Comparison of ENCODE assay signal across 8 cellular contexts in genomic region chr15:66496951-66497501, GRCh38. TPM values are rescaled to one million over a fixed set of nuclear protein-coding genes. Genes with fewer than 3 reads are reported as not detected.
DNase-seq lines count a peak whose midpoint lies in the region; ATAC-seq and TF ChIP-seq lines count a peak whose summit lies in the region.

No MANE protein-coding gene starts in this region.

- H3K27ac ChIP-seq in H9 (ENCODE audit: insufficient read length, low read depth, low read length) (peak overlapping the region; percentile 90), Panc1 (ENCODE audit: low read length) (peak overlapping the region; percentile 93), endodermal cell (ENCODE audit: low read depth, low read length) (peak overlapping the region; percentile 79)

- no peak overlapping the region for H2BK12ac ChIP-seq in H9 (ENCODE audit: insufficient read length, low read depth, low read length)

- peaks cover 4% of the 10 kb centered on the region for H3K23me2 ChIP-seq in H9 (ENCODE audit: insufficient read length, low read depth, low read length, poor library complexity, severe bottlenecking)

- H2AFZ ChIP-seq in H9 (ENCODE audit: low read length), result no peak overlapping the region
- H2AFZ ChIP-seq in neuron (ENCODE audit: low read depth, low read length), result peak overlapping the region; percentile 19

- H2BK15ac ChIP-seq in H9 (ENCODE audit: low read depth, low read length), result no peak overlapping the region

- peak overlapping the region; percentile 97 to 99 (median 99) for H3K27ac Mint-ChIP-seq in H9
- peak overlapping the region; percentile 98 for H3K27ac Mint-ChIP-seq in endodermal cell

- H3K4ac ChIP-seq in H9 (ENCODE audit: low read depth, low read length), result no peak overlapping the region; the same call in 1 of the 2 replicates

- H2BK120ac ChIP-seq in H9 (ENCODE audit: low read depth, low read length, poor library complexity, severe bottlenecking), result no peak overlapping the region

- H3K4me1 ChIP-seq in H9 (ENCODE audit: insufficient read depth, low read length) (no peaks in the 10 kb centered on the region), Panc1 (ENCODE audit: control insufficient read depth, insufficient read depth, low read length) (peaks cover 41% of the 10 kb centered on the region), endodermal cell (ENCODE audit: control insufficient read depth, insufficient read depth, low read length) (peaks cover 2% of the 10 kb centered on the region), neuron (ENCODE audit: insufficient read depth, low read length) (peaks cover 7% of the 10 kb centered on the region)

- H3K14ac ChIP-seq in H9 (ENCODE audit: insufficient read depth, low read length), result peak overlapping the region; percentile 33

- no peak overlapping the region for H4K91ac ChIP-seq in H9 (ENCODE audit: insufficient read length, low read depth, low read length)

- H3K4me3 Mint-ChIP-seq in H9 (peak overlapping the region; percentile 85 to 87), endodermal cell (peak overlapping the region; percentile 93)

- H3K79me1 ChIP-seq in H9 (ENCODE audit: insufficient read depth, low read depth, low read length, poor library complexity, severe bottlenecking), result no peaks in the 10 kb centered on the region

- H3K4me2 ChIP-seq in H9 (ENCODE audit: insufficient read depth, insufficient read length, low read length), result peak overlapping the region; percentile 86

- CTCF ChIA-PET in Panc1 (lab: Charles Lee), result interaction anchor here (0.5 kb wide), 1 partner anchor 108 kb away, joined by 4 read pairs; no protein-coding TSS in a partner anchor

- no CpG with 5 or more reads among the region's 17 CpGs for WGBS in H9 (ENCODE audit: extremely low coverage, insufficient read length, low lambda C conversion rate)
- WGBS in endodermal cell (ENCODE audit: insufficient coverage in 1 of 2, insufficient read length in 1 of 2), 2 experiments, result 47 to 51% methylated on average over 8 to 17 of the region's 17 CpGs

- no peak overlapping the region for H3K56ac ChIP-seq in H9 (ENCODE audit: insufficient read length, low read depth, low read length)

- in situ Hi-C loops in G401 (cut with HindIII; ENCODE audit: low sequenced_read_pairs) (loop anchor here (10.0 kb wide), 1 partner anchor 182 kb away; no protein-coding TSS in a partner anchor), Panc1 (cut with HindIII; ENCODE audit: low pct_unique_long_range_greater_than_20kb, low sequenced_read_pairs) (no loop called here)

- no peak overlapping the region for H3K23ac ChIP-seq in H9 (ENCODE audit: insufficient read length, low read depth, low read length)

- H3K9me3 ChIP-seq in H9 (ENCODE audit: control insufficient read depth, low read depth, low read length) (no peaks in the 10 kb centered on the region), Panc1 (ENCODE audit: control insufficient read depth, insufficient read depth, low read depth, low read length) (no peaks in the 10 kb centered on the region), endodermal cell (ENCODE audit: control insufficient read depth, low read length) (no peaks in the 10 kb centered on the region), neuron (ENCODE audit: low read length) (no peaks in the 10 kb centered on the region)

- peak overlapping the region; percentile 82 for H3K18ac ChIP-seq in H9 (ENCODE audit: insufficient read length, low read depth, low read length)

- no peak for TF ChIP-seq CTCF in H9 (conservative IDR thresholded peaks at IDR 0.05)
- TF ChIP-seq CTCF in Panc1 (IDR thresholded peaks at IDR 0.05), result no peak
- no peak for TF ChIP-seq CTCF in endodermal cell (conservative IDR thresholded peaks at IDR 0.05)

- H3K36me3 ChIP-seq in Panc1 (ENCODE audit: control insufficient read depth, insufficient read depth, low read length) (peaks cover 45% of the 10 kb centered on the region), endodermal cell (ENCODE audit: control insufficient read depth, insufficient read depth, low read length) (peaks cover 83% of the 10 kb centered on the region), neuron (ENCODE audit: insufficient read depth, low read length) (peaks cover 70% of the 10 kb centered on the region)

- H3K9ac ChIP-seq in H9 (ENCODE audit: extremely low read depth, insufficient read length, low read length) (peak overlapping the region; percentile 92), endodermal cell (ENCODE audit: extremely low read depth, low read length, poor library complexity, severe bottlenecking) (peak overlapping the region; percentile 84)

- POLR2A ChIA-PET in Panc1 (lab: Charles Lee), result interaction anchor here (0.5 to 1.0 kb wide), 4 partner anchors 90 to 201 kb away, joined by 3 to 9 read pairs (median 6); partner anchors contain the start of gene TIPIN

- peak overlapping the region; percentile 53 for H2BK5ac ChIP-seq in H9 (ENCODE audit: insufficient read length, low read length)

- no peak overlapping the region for H2AK5ac ChIP-seq in H9 (ENCODE audit: insufficient read length, low read length)

- peak overlapping the region; percentile 76 to 99 for H3K4me3 ChIP-seq in Panc1 (ENCODE audit: low read depth in 2 of 2, low read length in 2 of 2)
- H3K4me3 ChIP-seq in endodermal cell (ENCODE audit: low read length), result peak overlapping the region; percentile 94
- H3K4me3 ChIP-seq in neuron (ENCODE audit: low read length), result peak overlapping the region; percentile 75

- no peaks in the 10 kb centered on the region for H3K27me3 ChIP-seq in H9 (ENCODE audit: insufficient read depth, low read length)
- H3K27me3 ChIP-seq in Panc1 (ENCODE audit: control insufficient read depth, insufficient read depth, low read length), result no peaks in the 10 kb centered on the region
- no peaks in the 10 kb centered on the region for H3K27me3 ChIP-seq in endodermal cell (ENCODE audit: control insufficient read depth, insufficient read depth, low read length, poor library complexity, severe bottlenecking)
- no peaks in the 10 kb centered on the region for H3K27me3 ChIP-seq in neuron (ENCODE audit: insufficient read depth, low read length)

- H4K5ac ChIP-seq in H9 (ENCODE audit: insufficient read length, low read depth, low read length), result peak overlapping the region; percentile 36

- H3K79me2 ChIP-seq in H9 (ENCODE audit: insufficient read depth, low read length), result no peaks in the 10 kb centered on the region

- no peaks in the 10 kb centered on the region for H3K27me3 Mint-ChIP-seq in H9 (ENCODE audit: low read depth)
- no peaks in the 10 kb centered on the region for H3K27me3 Mint-ChIP-seq in endodermal cell (ENCODE audit: insufficient read depth)

- H3T11ph ChIP-seq in H9 (ENCODE audit: low read length), result no peak overlapping the region

- ATAC-seq in Panc1, result peak; percentile 30

- DNase-seq in G401 (ENCODE audit: low spot score) (peak; percentile 36), H9 (no peak), Panc1 (ENCODE audit: low read depth, low spot score) (no peak), endodermal cell (peak; percentile 56), glomerular visceral epithelial cell (ENCODE audit: extremely low spot score) (no peak), NCI-H524 (lab: John Stamatoyannopoulos, UW) (no peak), DMS79 (lab: John Stamatoyannopoulos, UW) (no peak)

- no peak overlapping the region for H2BK20ac ChIP-seq in H9 (ENCODE audit: low read depth, low read length, poor library complexity, severe bottlenecking)

- intact Hi-C loops in Panc1 (cut with micrococcal nuclease; ENCODE audit: unreplicated experiment), result loop anchor here (5.0 kb wide), 1 partner anchor 110 kb away; the partner anchor contains the start of gene MAP2K1

- H3K4me1 Mint-ChIP-seq in H9 (peaks cover 11 to 15% of the 10 kb centered on the region in 2 experiments), endodermal cell (peaks cover 18% of the 10 kb centered on the region)

- H3K36me3 Mint-ChIP-seq in H9 (ENCODE audit: insufficient read depth in 1 of 3, low read depth in 3 of 3) (peaks cover 34 to 92% (median 75%) of the 10 kb centered on the region in 3 experiments), endodermal cell (ENCODE audit: low read depth) (peaks cover 64% of the 10 kb centered on the region)

- no peak overlapping the region for H4K8ac ChIP-seq in H9 (replicated peaks; ENCODE audit: insufficient read length, low read depth, low read length)

- H4K20me1 ChIP-seq in H9 (ENCODE audit: control insufficient read depth, insufficient read depth, insufficient read length), result no peaks in the 10 kb centered on the region

- BruUV-seq in Panc1 (replicated peaks; lab: Mats Ljungman, UMichigan), result no TSS peak

- no peaks in the 10 kb centered on the region; a peak in 1 of 5 replicates for H3K9me3 Mint-ChIP-seq in H9
- no peaks in the 10 kb centered on the region for H3K9me3 Mint-ChIP-seq in endodermal cell

RNA-seq across cellular contexts. Expression of gene SNAPC5, which starts 0.5 kb away (rescaled TPM):
- total RNA-seq in G401 (2014; rRNA removed; shearing (Covaris generic)), result 17.1 and 18.3 TPM in 2 replicates
- 28.9 and 30.7 TPM in 2 replicates for total RNA-seq in H9 (2021)
- total RNA-seq in Panc1 (2021; ENCODE audit: unreplicated experiment), result 36.4 TPM
- polyA plus RNA-seq in Panc1 (2012; ENCODE audit: insufficient read length), result 56.4 TPM
- 10 to 100 TPM; 25.4 to 27.4 TPM for total RNA-seq in endodermal cell
- polyA plus RNA-seq in endodermal cell (2013, experiment 1 of 2), result 22.0 TPM
- polyA plus RNA-seq in endodermal cell (2013, experiment 2 of 2), result 25.3 TPM

RNA-seq across cellular contexts. Expression of gene RPL4, which starts 7.6 kb away (rescaled TPM):
- total RNA-seq in G401 (2014; rRNA removed; shearing (Covaris generic)), result 10,569 and 10,667 TPM in 2 replicates
- total RNA-seq in H9 (2021) (3,988 and 4,137 TPM in 2 replicates), Panc1 (2021; ENCODE audit: unreplicated experiment) (2,268 TPM), endodermal cell (1,000 to 10,000 TPM; 2,700 to 3,227 TPM)
- polyA plus RNA-seq in Panc1 (2012; ENCODE audit: insufficient read length), result 2,456 TPM
- 4,331 TPM for polyA plus RNA-seq in endodermal cell (2013, experiment 1 of 2)
- polyA plus RNA-seq in endodermal cell (2013, experiment 2 of 2), result 4,059 TPM

RNA-seq across cellular contexts. Expression of gene ZWILCH, which starts 8.1 kb away (rescaled TPM):
- total RNA-seq in G401 (2014; rRNA removed; shearing (Covaris generic)), result 34.1 and 49.7 TPM in 2 replicates
- total RNA-seq in H9 (2021), result 47.2 and 48.0 TPM in 2 replicates
- 39.9 TPM for total RNA-seq in Panc1 (2021; ENCODE audit: unreplicated experiment)
- 10.3 TPM for polyA plus RNA-seq in Panc1 (2012; ENCODE audit: insufficient read length)
- 10 to 100 TPM; 37.3 to 44.2 TPM for total RNA-seq in endodermal cell
- 41.3 TPM for polyA plus RNA-seq in endodermal cell (2013, experiment 1 of 2)
- polyA plus RNA-seq in endodermal cell (2013, experiment 2 of 2), result 36.1 TPM

Comparison
In these comparisons a context has a peak if more than half of its experiments do, and no peak if none do; other contexts are left out.
1. DNase-seq: peak in G401 (single experiment) and endodermal cell (single experiment); none in H9 (single experiment), Panc1 (single experiment), glomerular visceral epithelial cell (single experiment), NCI-H524 (0 of 2) and DMS79 (single experiment).
2. Peak in every context shown above with its lines, with median percentiles within 50 percentile points of each other: H3K27ac ChIP-seq and H3K4me3 ChIP-seq.